ENCODE assay signal across 8 cellular contexts in the genomic region with DNA sequence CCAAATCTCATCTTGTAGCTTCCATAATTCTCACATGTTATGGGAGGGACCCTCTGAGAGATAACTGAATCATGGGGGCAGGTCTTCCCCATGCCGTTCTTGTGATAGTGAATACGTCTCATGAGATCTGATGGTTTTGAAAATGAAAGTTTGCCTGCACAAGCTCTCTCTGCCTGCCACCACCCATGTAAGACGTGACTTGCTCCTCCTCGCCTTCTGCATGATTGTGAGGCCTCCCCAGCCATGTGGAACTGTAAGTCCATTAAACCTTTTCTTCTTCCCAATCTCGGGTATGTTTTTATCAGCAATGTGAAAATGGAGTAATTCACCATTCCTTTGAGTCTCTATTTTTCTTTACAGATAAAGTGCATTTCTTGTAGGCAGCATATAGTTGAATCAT.
"Had no signal": no experiment of that assay in that cellular context is flagged by ENCODE, and none has a peak within 500 bp of the region (broad histone marks: within the 10 kb centered on the region; RNA-seq: fewer than 3 reads in every experiment).

No MANE protein-coding gene starts in this region.

- DNase-seq: GDM1, GF-D8 had no signal

- H3K4me3 ChIP-seq: GM12878 had no signal

- ATAC-seq: GM12878 had no signal

- FAIRE-seq: G401.6, GM12878, GM12891, GM12892, GM18507, GM19239 had no signal
